ENCODE assay signal across 16 cellular contexts in the genomic region with DNA sequence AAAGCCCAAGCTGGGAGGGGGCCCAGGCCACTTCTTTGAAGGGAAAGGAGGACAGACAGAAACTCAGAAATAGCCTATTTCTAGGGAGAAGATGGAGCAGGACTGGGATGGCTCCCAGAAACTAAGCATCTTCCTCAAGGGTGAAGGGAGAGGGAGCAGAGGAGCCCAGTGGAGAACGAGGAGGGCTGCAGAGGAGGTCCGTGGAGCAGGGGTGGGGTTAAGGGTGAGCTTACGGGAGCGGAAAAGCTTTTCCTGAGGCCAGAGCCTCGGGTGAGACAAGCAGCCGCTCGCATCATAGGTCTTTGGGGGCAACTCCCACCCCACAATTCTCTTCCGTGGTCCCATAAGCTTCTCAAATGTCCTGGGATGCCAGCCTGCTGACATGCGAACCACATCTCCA.
DNase-seq lines count a peak whose midpoint lies in the region; ATAC-seq and TF ChIP-seq lines count a peak whose summit lies in the region.
"Had no signal": no experiment of that assay in that cellular context is flagged by ENCODE, and none has a peak within 500 bp of the region (broad histone marks: within the 10 kb centered on the region; RNA-seq: fewer than 3 reads in every experiment).

No MANE protein-coding gene starts in this region.

- no peak overlapping the region for H2BK15ac ChIP-seq in neuronal stem cell (ENCODE audit: low read length)

- no peak overlapping the region for H2BK5ac ChIP-seq in neuronal stem cell (ENCODE audit: low read length)

- H3K27me3 Mint-ChIP-seq in chondrocyte (ENCODE audit: low read depth), result peaks cover 29% of the 10 kb centered on the region
- H3K27me3 Mint-ChIP-seq in CD14-positive monocyte (ENCODE audit: low read depth in 3 of 3), result peaks cover 0 to 8% (median 4%) of the 10 kb centered on the region in 3 donors
- peaks cover 13 to 29% of the 10 kb centered on the region in 2 donors for H3K27me3 Mint-ChIP-seq in stimulated activated naive B cell treated with anti-CD40 and anti-IgM and Interleukin-4, amounts not matched to agents 10 μg/mL and 1 μg/mL and 100 μg/mL, for 72 hours

- H3K79me1 ChIP-seq in neuronal stem cell (ENCODE audit: low read depth, low read length), result peaks cover 2% of the 10 kb centered on the region

- H3K36me3 ChIP-seq in lower lobe of right lung (no peaks in the 10 kb centered on the region), neuronal stem cell (replicated peaks in 1 of 2; ENCODE audit: control insufficient read depth in 2 of 2, insufficient read depth in 2 of 2, low read length in 2 of 2) (no peaks in the 10 kb centered on the region)
- H3K36me3 ChIP-seq: BE2C had no signal

- ATAC-seq in lower lobe of right lung, result no peak
- no peak for ATAC-seq in stimulated activated naive B cell treated with anti-CD40 and anti-IgM and Interleukin-4, amounts not matched to agents 10 μg/mL and 1 μg/mL and 100 μg/mL, for 72 hours (replicated peaks)
- ATAC-seq: A549; CD8-positive, alpha-beta T cell had no signal

- no peaks in the 10 kb centered on the region for H3K9me3 Mint-ChIP-seq in chondrocyte (ENCODE audit: low read depth)
- peaks cover 0 to 8% (median under 1%) of the 10 kb centered on the region in 7 donors for H3K9me3 Mint-ChIP-seq in CD14-positive monocyte
- H3K9me3 Mint-ChIP-seq in stimulated activated naive B cell treated with anti-CD40 and anti-IgM and Interleukin-4, amounts not matched to agents 10 μg/mL and 1 μg/mL and 100 μg/mL, for 72 hours, result peaks cover 0 to 7% of the 10 kb centered on the region in 2 donors
- H3K9me3 Mint-ChIP-seq: CD8-positive, alpha-beta T cell had no signal

- H4K91ac ChIP-seq in neuronal stem cell (ENCODE audit: low read depth, low read length, poor library complexity), result no peak overlapping the region

- H3K23ac ChIP-seq in neuronal stem cell (ENCODE audit: low read depth, low read length, poor library complexity), result no peak overlapping the region

- TF ChIP-seq CTCF in chondrocyte (IDR thresholded peaks at IDR 0.05) (no peak), lower lobe of right lung (IDR thresholded peaks at IDR 0.05) (no peak), CD14-positive monocyte (IDR thresholded peaks at IDR 0.05) (no peak)

- DNase-seq in chondrocyte (ENCODE audit: low spot score) (peak; percentile 48), lower lobe of right lung (peak; percentile 7), neuronal stem cell (ENCODE audit: low spot score) (no peak), CD14-positive monocyte (ENCODE audit: low spot score) (no peak), cerebellar nuclear complex (lab: John Stamatoyannopoulos, UW) (no peak), DMS114 treated with DMSO at 0.1 percent for 48 hours (lab: John Stamatoyannopoulos, UW; ENCODE audit: unreplicated experiment) (no peak)
- no peak for DNase-seq in stimulated activated naive B cell treated with anti-CD40 and anti-IgM and Interleukin-4, amounts not matched to agents 10 μg/mL and 1 μg/mL and 100 μg/mL, for 72 hours
- DNase-seq: BE2C; CD8-positive, alpha-beta T cell; COR-L47; DMS53; GF-D8; GM23248; H7 had no signal

- peak overlapping the region; percentile 12 for H3K18ac ChIP-seq in neuronal stem cell (ENCODE audit: low read length)

- H3K9ac ChIP-seq in neuronal stem cell (ENCODE audit: low read depth, low read length, poor library complexity), result no peak overlapping the region
- H3K9ac ChIP-seq: GM23248 had no signal

- H3K27ac Mint-ChIP-seq in chondrocyte (ENCODE audit: unreplicated experiment), result no peak overlapping the region
- H3K27ac Mint-ChIP-seq in CD14-positive monocyte, result peak overlapping the region in 2 of 7 donors; percentile 18 to 42
- no peak overlapping the region for H3K27ac Mint-ChIP-seq in stimulated activated naive B cell treated with anti-CD40 and anti-IgM and Interleukin-4, amounts not matched to agents 10 μg/mL and 1 μg/mL and 100 μg/mL, for 72 hours
- H3K27ac Mint-ChIP-seq: CD8-positive, alpha-beta T cell had no signal

- H2BK120ac ChIP-seq in neuronal stem cell (ENCODE audit: low read depth, low read length), result no peak overlapping the region

- no peak overlapping the region for H3K4ac ChIP-seq in neuronal stem cell (ENCODE audit: low read length)

- H3K36me3 Mint-ChIP-seq in chondrocyte (ENCODE audit: low read depth), result no peaks in the 10 kb centered on the region
- no peaks in the 10 kb centered on the region for H3K36me3 Mint-ChIP-seq in CD14-positive monocyte
- no peaks in the 10 kb centered on the region for H3K36me3 Mint-ChIP-seq in stimulated activated naive B cell treated with anti-CD40 and anti-IgM and Interleukin-4, amounts not matched to agents 10 μg/mL and 1 μg/mL and 100 μg/mL, for 72 hours
- H3K36me3 Mint-ChIP-seq: CD8-positive, alpha-beta T cell had no signal

- H3K14ac ChIP-seq in neuronal stem cell (ENCODE audit: low read length), result no peak overlapping the region

- H3K4me3 ChIP-seq in lower lobe of right lung (no peak overlapping the region), neuronal stem cell (ENCODE audit: low read length in 2 of 2) (no peak overlapping the region)
- H3K4me3 ChIP-seq: A549, GM23248 had no signal

- H2BK12ac ChIP-seq in neuronal stem cell (ENCODE audit: low read length), result no peak overlapping the region

- peaks cover 15% of the 10 kb centered on the region for H3K4me1 ChIP-seq in lower lobe of right lung
- peaks cover 24 to 42% of the 10 kb centered on the region in 2 donors for H3K4me1 ChIP-seq in neuronal stem cell (ENCODE audit: control insufficient read depth in 2 of 2, insufficient read depth in 1 of 2, low read depth in 1 of 2, low read length in 2 of 2)
- H3K4me1 ChIP-seq: A549 had no signal

- peaks cover 18% of the 10 kb centered on the region for H3K4me1 Mint-ChIP-seq in chondrocyte (ENCODE audit: low read depth)
- H3K4me1 Mint-ChIP-seq in CD14-positive monocyte, result peaks cover 38% of the 10 kb centered on the region
- peaks cover 10 to 15% of the 10 kb centered on the region in 2 donors for H3K4me1 Mint-ChIP-seq in stimulated activated naive B cell treated with anti-CD40 and anti-IgM and Interleukin-4, amounts not matched to agents 10 μg/mL and 1 μg/mL and 100 μg/mL, for 72 hours

- H2AK5ac ChIP-seq in neuronal stem cell (ENCODE audit: low read depth, low read length), result no peak overlapping the region

- H3K27ac ChIP-seq in lower lobe of right lung, result no peak overlapping the region
- H3K27ac ChIP-seq in neuronal stem cell (replicated peaks; ENCODE audit: low read length), result no peak overlapping the region
- H3K27ac ChIP-seq: A549, C4-2B, GM23248 had no signal

- intact Hi-C loops in lower lobe of right lung (cut with DNase I), result no loop called here
- intact Hi-C loops in CD14-positive monocyte (cut with micrococcal nuclease), result no loop called here

- H3K4me3 Mint-ChIP-seq in chondrocyte (ENCODE audit: unreplicated experiment), result no peak overlapping the region
- H3K4me3 Mint-ChIP-seq in CD14-positive monocyte, result no peak overlapping the region
- no peak overlapping the region for H3K4me3 Mint-ChIP-seq in stimulated activated naive B cell treated with anti-CD40 and anti-IgM and Interleukin-4, amounts not matched to agents 10 μg/mL and 1 μg/mL and 100 μg/mL, for 72 hours
- H3K4me3 Mint-ChIP-seq: CD8-positive, alpha-beta T cell had no signal

- WGBS in neuronal stem cell (ENCODE audit: extremely low coverage in 2 of 2, insufficient read length in 2 of 2, insufficient replicate concordance in 1 of 2), 2 donors, result no CpG with 5 or more reads among the region's 9 CpGs

- H3K9me3 ChIP-seq in lower lobe of right lung (no peaks in the 10 kb centered on the region), neuronal stem cell (replicated peaks in 1 of 2; ENCODE audit: control insufficient read depth in 2 of 2, insufficient read depth in 1 of 2, low read depth in 1 of 2, low read length in 2 of 2) (no peaks in the 10 kb centered on the region)
- H3K9me3 ChIP-seq: BE2C had no signal

- H3K4me2 ChIP-seq in neuronal stem cell (ENCODE audit: insufficient read depth, low read length, poor library complexity, severe bottlenecking), result no peak overlapping the region
- H3K4me2 ChIP-seq: A549 had no signal

- H2AFZ ChIP-seq in neuronal stem cell (ENCODE audit: low read length), result no peak overlapping the region
- H2AFZ ChIP-seq: GM23248 had no signal

- no peak overlapping the region for H4K8ac ChIP-seq in neuronal stem cell (ENCODE audit: low read depth, low read length)

- H3K27me3 ChIP-seq in lower lobe of right lung (ENCODE audit: low read depth), result peaks cover 6% of the 10 kb centered on the region
- H3K27me3 ChIP-seq in neuronal stem cell (ENCODE audit: control insufficient read depth in 3 of 3, insufficient read depth in 3 of 3, low read depth in 1 of 3, low read length in 3 of 3), result peaks cover 0 to 3% (median 0%) of the 10 kb centered on the region in 3 experiments
- H3K27me3 ChIP-seq: BE2C had no signal

Comparison
In these comparisons a context has a peak if more than half of its experiments do, and no peak if none do; other contexts are left out.
1. DNase-seq: peak in chondrocyte (single experiment) and lower lobe of right lung (single experiment); none in neuronal stem cell (single experiment), CD14-positive monocyte (single experiment), cerebellar nuclear complex (0 of 2), DMS114 treated with DMSO at 0.1 percent for 48 hours (single experiment) and stimulated activated naive B cell treated with anti-CD40 and anti-IgM and Interleukin-4, amounts not matched to agents 10 μg/mL and 1 μg/mL and 100 μg/mL, for 72 hours (single experiment).